Comparison of ENCODE assay signal across 15 cellular contexts in the genomic region with DNA sequence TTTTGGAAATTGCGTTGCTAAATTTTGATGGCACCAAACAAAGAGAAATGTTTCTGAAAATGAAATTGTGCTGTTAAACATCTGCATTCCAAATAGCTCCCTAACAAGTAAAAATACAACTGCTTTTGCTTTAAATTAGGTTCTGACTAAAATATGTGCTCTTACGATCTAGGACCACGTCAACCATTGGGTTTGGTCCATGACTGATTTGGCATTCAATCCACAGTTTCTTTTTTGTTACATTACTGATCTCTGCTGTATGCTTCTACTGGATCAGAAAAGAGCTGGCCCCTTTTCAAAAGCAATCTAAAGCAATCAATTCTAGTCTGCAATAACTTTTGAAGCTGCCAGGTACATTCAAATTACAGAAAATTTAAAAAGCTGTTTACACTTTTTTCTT.
DNase-seq lines count a peak whose midpoint lies in the region; ATAC-seq and TF ChIP-seq lines count a peak whose summit lies in the region.
"Had no signal": no experiment of that assay in that cellular context is flagged by ENCODE, and none has a peak within 500 bp of the region (broad histone marks: within the 10 kb centered on the region; RNA-seq: fewer than 3 reads in every experiment).

No MANE protein-coding gene starts in this region.

- H3K27me3 Mint-ChIP-seq in activated T-cell treated with anti-CD3 and anti-CD28 coated beads, Interleukin-2, amount 50 U/mL, for 24 hours, result no peaks in the 10 kb centered on the region
- H3K27me3 Mint-ChIP-seq: CD4-positive, CD25-positive, alpha-beta regulatory T cell; CD8-positive, alpha-beta memory T cell had no signal

- no peak overlapping the region for H3K4me3 Mint-ChIP-seq in activated T-cell treated with anti-CD3 and anti-CD28 coated beads, Interleukin-2, amount 50 U/mL, for 24 hours
- H3K4me3 Mint-ChIP-seq: CD4-positive, CD25-positive, alpha-beta regulatory T cell; CD8-positive, alpha-beta memory T cell; H9 had no signal

- H3K9me3 Mint-ChIP-seq in activated T-cell treated with anti-CD3 and anti-CD28 coated beads, Interleukin-2, amount 50 U/mL, for 24 hours, result peaks cover 15% of the 10 kb centered on the region
- H3K9me3 Mint-ChIP-seq: H9 had no signal

- TF ChIP-seq CTCF in fibroblast of mammary gland (conservative IDR thresholded peaks at IDR 0.05; ENCODE audit: control insufficient read depth, insufficient read depth, low read depth, low read length) (no peak), parathyroid adenoma (IDR thresholded peaks at IDR 0.05) (no peak)

- no peaks in the 10 kb centered on the region for H3K36me3 Mint-ChIP-seq in activated T-cell treated with anti-CD3 and anti-CD28 coated beads, Interleukin-2, amount 50 U/mL, for 24 hours (ENCODE audit: low read depth)
- H3K36me3 Mint-ChIP-seq: CD4-positive, CD25-positive, alpha-beta regulatory T cell; CD8-positive, alpha-beta memory T cell had no signal

- no peak overlapping the region for H3K9ac ChIP-seq in adipocyte (ENCODE audit: low read length)
- H3K9ac ChIP-seq in parathyroid adenoma, result no peak overlapping the region

- no peak overlapping the region for H3K27ac Mint-ChIP-seq in activated T-cell treated with anti-CD3 and anti-CD28 coated beads, Interleukin-2, amount 50 U/mL, for 24 hours
- H3K27ac Mint-ChIP-seq: CD4-positive, CD25-positive, alpha-beta regulatory T cell; CD8-positive, alpha-beta memory T cell; H9 had no signal

- no peak overlapping the region for H3K27ac ChIP-seq in parathyroid adenoma

- H3K4me1 Mint-ChIP-seq in activated T-cell treated with anti-CD3 and anti-CD28 coated beads, Interleukin-2, amount 50 U/mL, for 24 hours (ENCODE audit: low read depth), result no peaks in the 10 kb centered on the region
- H3K4me1 Mint-ChIP-seq: CD4-positive, CD25-positive, alpha-beta regulatory T cell; CD8-positive, alpha-beta memory T cell; H9 had no signal

- H3K4me3 ChIP-seq in adipocyte (ENCODE audit: low read length) (peak overlapping the region; percentile 39), fibroblast of mammary gland (ENCODE audit: control insufficient read depth, low read depth, low read length) (no peak overlapping the region), parathyroid adenoma (ENCODE audit: low read depth, low read length) (no peak overlapping the region)

- peaks cover 4% of the 10 kb centered on the region for H3K4me1 ChIP-seq in adipocyte (ENCODE audit: control insufficient read depth, insufficient read depth, low read length)
- peaks cover 2% of the 10 kb centered on the region for H3K4me1 ChIP-seq in parathyroid adenoma
- H3K4me1 ChIP-seq: BE2C had no signal

- peak overlapping the region; percentile 53 for H2AFZ ChIP-seq in parathyroid adenoma

- H3K27me3 ChIP-seq in adipocyte (replicated peaks; ENCODE audit: control insufficient read depth, insufficient read depth, low read length) (no peaks in the 10 kb centered on the region), parathyroid adenoma (ENCODE audit: control insufficient read depth, insufficient read depth, low read length) (no peaks in the 10 kb centered on the region)
- H3K27me3 ChIP-seq: BE2C had no signal

- no peak for ATAC-seq in HG02970 (IDR thresholded peaks at IDR 0.05; ENCODE audit: low FRiP score, unreplicated experiment)

- H3K4me2 ChIP-seq in parathyroid adenoma (ENCODE audit: low read length), result no peak overlapping the region

- peaks cover 2% of the 10 kb centered on the region for H3K79me2 ChIP-seq in parathyroid adenoma

- H3K36me3 ChIP-seq in adipocyte (ENCODE audit: control insufficient read depth, insufficient read depth, low read length, severe bottlenecking) (no peaks in the 10 kb centered on the region), parathyroid adenoma (ENCODE audit: control insufficient read depth, insufficient read depth, low read length) (no peaks in the 10 kb centered on the region)
- H3K36me3 ChIP-seq: BE2C had no signal

- H3K9me3 ChIP-seq in adipocyte (ENCODE audit: control insufficient read depth, low read length), result peaks cover 6% of the 10 kb centered on the region
- no peaks in the 10 kb centered on the region for H3K9me3 ChIP-seq in parathyroid adenoma (ENCODE audit: control insufficient read depth, low read length)
- H3K9me3 ChIP-seq: BE2C had no signal

- DNase-seq in adipocyte (ENCODE audit: low read depth), result no peak
- DNase-seq in fibroblast of mammary gland (ENCODE audit: low read depth), result peak; percentile 51
- DNase-seq in cerebellar nuclear complex (lab: John Stamatoyannopoulos, UW), result no peak
- no peak for DNase-seq in activated T-cell treated with anti-CD3 and anti-CD28 coated beads, Interleukin-2, amount 50 U/mL, for 24 hours
- DNase-seq: ACHN; BE2C; C1 segment of cervical spinal cord; CD4-positive, CD25-positive, alpha-beta regulatory T cell; CD8-positive, alpha-beta memory T cell; COR-L47; DMS 273 treated with DMSO at 0.1 percent for 48 hours; DMS53; H9 had no signal
